Comparison of ENCODE assay signal across 30 cellular contexts in genomic region chr11:76054330-76054729, GRCh38.
"Had no signal": no experiment of that assay in that cellular context is flagged by ENCODE, and none has a peak within 500 bp of the region (broad histone marks: within the 10 kb centered on the region; RNA-seq: fewer than 3 reads in every experiment).

No MANE protein-coding gene starts in this region.

- H3K4me1 Mint-ChIP-seq: activated CD4-positive, alpha-beta T cell treated with anti-CD3 and anti-CD28 coated beads, Interleukin-2, amount 10 ng/mL, durations not matched to agents 24 days and 14 days; brain had no signal

- H3K9me3 Mint-ChIP-seq: activated T-cell treated with anti-CD3 and anti-CD28 coated beads, Interleukin-2, amount 50 U/mL, for 72 hours had no signal

- H3K4me3 Mint-ChIP-seq: activated CD4-positive, alpha-beta T cell treated with anti-CD3 and anti-CD28 coated beads, Interleukin-2, amount 10 ng/mL, durations not matched to agents 24 days and 14 days; activated CD8-positive, alpha-beta T cell treated with anti-CD3 and anti-CD28 coated beads for 36 hours; activated naive CD4-positive, alpha-beta T cell treated with anti-CD3 and anti-CD28 coated beads for 36 hours; activated T-cell treated with anti-CD3 and anti-CD28 coated beads, Interleukin-2, amount 50 U/mL, for 72 hours; brain had no signal

- H3K27me3 Mint-ChIP-seq: activated CD4-positive, alpha-beta T cell treated with anti-CD3 and anti-CD28 coated beads, Interleukin-2, amount 10 ng/mL, durations not matched to agents 24 days and 14 days; activated CD8-positive, alpha-beta T cell treated with anti-CD3 and anti-CD28 coated beads for 36 hours had no signal

- H3K27ac ChIP-seq: KMS-11, SJCRH30, SK-N-MC, WERI-Rb-1 had no signal

- H3K27me3 ChIP-seq: SJCRH30 had no signal

- H3K9me3 ChIP-seq: SJCRH30 had no signal

- H3K36me3 ChIP-seq: SJCRH30, WERI-Rb-1 had no signal

- DNase-seq: activated CD4-positive, alpha-beta T cell treated with anti-CD3 and anti-CD28 coated beads, Interleukin-2, amount 10 ng/mL, durations not matched to agents 24 days and 14 days; activated CD4-positive, alpha-beta T cell treated with anti-CD3 and anti-CD28 coated beads, Interleukin-2, amount 50 U/mL, for 4 hours; activated CD8-positive, alpha-beta T cell treated with anti-CD3 and anti-CD28 coated beads for 36 hours; activated gamma-delta T cell treated with Interleukin-2 at 50 U/mL for 16 hours; activated naive CD4-positive, alpha-beta T cell treated with anti-CD3 and anti-CD28 coated beads for 36 hours; activated T-cell treated with anti-CD3 and anti-CD28 coated beads, Interleukin-2, amount 50 U/mL, for 1 hour; activated T-cell treated with anti-CD3 and anti-CD28 coated beads, Interleukin-2, amount 50 U/mL, for 72 hours; anterior cingulate cortex; caudate nucleus; MM.1S; MV-4-11; NCI-H1092; NCI-H1436 treated with DMSO at 0.1 percent for 48 hours; NCI-H187; NCI-H2081; NCI-H2171 treated with DMSO at 0.1 percent for 48 hours; NCI-H2227 treated with DMSO at 0.1 percent for 48 hours; NCI-H446; NCI-H510A treated with DMSO at 0.1 percent for 48 hours; NCI-H69; NCI-H82; SHP77; SJCRH30; T1000; WERI-Rb-1 had no signal

- ATAC-seq: activated CD8-positive, alpha-beta T cell treated with anti-CD3 and anti-CD28 coated beads for 36 hours; activated naive CD4-positive, alpha-beta T cell treated with anti-CD3 and anti-CD28 coated beads, Interleukin-2, amount 50 U/mL, for 72 hours; activated T-cell treated with anti-CD3 and anti-CD28 coated beads, Interleukin-2, amount 50 U/mL, for 72 hours; Panc1 had no signal

- H3K4me1 ChIP-seq: SJCRH30 had no signal

- H3K4me2 ChIP-seq: KMS-11 had no signal

- H3K4me3 ChIP-seq: SJCRH30, SK-N-MC had no signal

- H3K27ac Mint-ChIP-seq: activated CD4-positive, alpha-beta T cell treated with anti-CD3 and anti-CD28 coated beads, Interleukin-2, amount 10 ng/mL, durations not matched to agents 24 days and 14 days; activated CD8-positive, alpha-beta T cell treated with anti-CD3 and anti-CD28 coated beads for 36 hours; activated naive CD4-positive, alpha-beta T cell treated with anti-CD3 and anti-CD28 coated beads for 36 hours; activated T-cell treated with anti-CD3 and anti-CD28 coated beads, Interleukin-2, amount 50 U/mL, for 72 hours; brain had no signal

- H3K9ac ChIP-seq: KMS-11 had no signal
